ENCODE assay signal across 8 cellular contexts in the genomic region with DNA sequence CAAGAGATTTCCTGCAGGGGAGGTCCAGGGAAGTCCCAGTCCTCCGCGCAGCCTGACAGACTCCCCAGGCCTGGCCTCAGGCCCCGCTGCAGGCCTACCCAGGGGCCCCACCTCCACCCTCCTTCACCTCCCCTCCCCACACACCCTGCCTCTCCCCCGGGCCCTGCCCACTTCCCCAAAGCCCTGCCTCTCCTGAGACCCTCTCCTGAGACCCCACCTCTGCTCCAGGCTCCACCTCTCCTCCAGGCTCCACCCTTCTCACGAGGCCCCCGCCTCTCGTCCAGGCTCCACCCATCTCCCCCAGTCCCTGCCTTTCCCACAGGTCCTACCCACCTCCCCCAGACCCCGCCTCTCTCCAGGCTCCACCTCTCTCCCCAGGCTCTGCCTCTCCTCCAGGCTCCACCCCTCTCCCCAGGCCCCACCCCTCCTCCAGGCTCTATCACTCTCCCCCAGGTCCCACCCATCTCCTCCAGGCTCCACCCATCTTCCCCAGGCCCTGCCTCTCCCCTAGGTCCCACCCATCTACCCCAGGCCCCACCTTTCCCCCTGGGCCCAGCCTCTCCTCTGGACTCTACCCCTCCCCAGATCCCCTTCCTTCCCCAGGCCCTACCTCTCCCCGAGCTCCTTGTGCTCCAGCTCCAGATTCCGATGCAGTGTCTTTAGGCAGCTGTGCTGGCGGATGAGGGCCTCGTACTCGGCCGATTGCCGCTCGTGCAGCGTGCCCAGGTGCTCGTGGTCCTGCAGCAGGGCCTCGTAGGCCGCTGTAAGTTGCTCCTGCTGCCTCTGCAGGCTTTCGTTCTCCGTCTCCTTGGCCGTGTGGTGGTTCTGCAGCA. TPM values are rescaled to one million over a fixed set of nuclear protein-coding genes. Genes with fewer than 3 reads are reported as not detected.
DNase-seq lines count a peak whose midpoint lies in the region; ATAC-seq, FAIRE-seq and TF ChIP-seq lines count a peak whose summit lies in the region.

No MANE protein-coding gene starts in this region.

- H3K9me3 ChIP-seq in effector memory CD4-positive, alpha-beta T cell (ENCODE audit: control insufficient read depth, low read length) = no peaks in the 10 kb centered on the region
- H3K9me3 ChIP-seq in suprapubic skin = no peaks in the 10 kb centered on the region

- in situ Hi-C loops in G401 (cut with HindIII; ENCODE audit: low sequenced_read_pairs) = no loop called here

- ATAC-seq in HG02885 (IDR thresholded peaks at IDR 0.05; ENCODE audit: poor library complexity, unreplicated experiment) = peak; percentile 66

- no peaks in the 10 kb centered on the region for H3K4me1 ChIP-seq in effector memory CD4-positive, alpha-beta T cell (ENCODE audit: control insufficient read depth, insufficient read depth, low read length, poor library complexity, severe bottlenecking)
- no peaks in the 10 kb centered on the region for H3K4me1 ChIP-seq in suprapubic skin

- peak overlapping the region; percentile 19 for H3K27ac ChIP-seq in effector memory CD4-positive, alpha-beta T cell (ENCODE audit: insufficient read depth, low read length, poor library complexity, severe bottlenecking)
- H3K27ac ChIP-seq in suprapubic skin = no peak overlapping the region

- no peak for FAIRE-seq in RCC 7860 (lab: Jason Lieb, UNC)

- WGBS in suprapubic skin = 75% methylated on average over 23 of the region's 23 CpGs

- H3K4me3 ChIP-seq in effector memory CD4-positive, alpha-beta T cell (ENCODE audit: insufficient read depth, low read depth, low read length, poor library complexity, severe bottlenecking) = no peak overlapping the region
- no peak overlapping the region for H3K4me3 ChIP-seq in suprapubic skin

- no peak for TF ChIP-seq POLR2A in suprapubic skin (IDR thresholded peaks at IDR 0.05)

- peak; percentile 92 for DNase-seq in GM10248 (ENCODE audit: extremely low spot score)
- peak in 4 of 5 experiments; percentile 31 to 86 (median 45) for DNase-seq in T-helper 2 cell
- peak in 2 of 3 donors; percentile 23 to 47 for DNase-seq in effector memory CD4-positive, alpha-beta T cell
- peak; percentile 37 to 71 for DNase-seq in stimulated activated CD4-positive, alpha-beta T cell treated with anti-CD3 and anti-CD28 coated beads, Interleukin-12 subunit alpha, Interleukin-12 subunit beta, amount 100 ng/mL, for 24 hours (ENCODE audit: low read depth in 2 of 2)
- DNase-seq in suprapubic skin (ENCODE audit: low spot score in 2 of 2) = no peak
- no peak for DNase-seq in RCC 7860 (ENCODE audit: low spot score)
- DNase-seq in G401 (ENCODE audit: low spot score) = no peak

- H3K36me3 ChIP-seq in effector memory CD4-positive, alpha-beta T cell (ENCODE audit: control insufficient read depth, insufficient read depth, low read length) = peaks cover 100% of the 10 kb centered on the region
- H3K36me3 ChIP-seq in suprapubic skin = peaks cover 26% of the 10 kb centered on the region

- no peaks in the 10 kb centered on the region for H3K27me3 ChIP-seq in effector memory CD4-positive, alpha-beta T cell (replicated peaks; ENCODE audit: control insufficient read depth, insufficient read depth, low read length, poor library complexity, severe bottlenecking)
- no peaks in the 10 kb centered on the region for H3K27me3 ChIP-seq in suprapubic skin

- no peak for TF ChIP-seq CTCF in GM10248 (IDR thresholded peaks at IDR 0.05; ENCODE audit: control extremely low read depth, extremely low read depth, low read depth, missing control alignments)
- TF ChIP-seq CTCF in suprapubic skin (IDR thresholded peaks at IDR 0.05) = no peak

- TF ChIP-seq EP300 in suprapubic skin (IDR thresholded peaks at IDR 0.05) = no peak

- CTCF ChIA-PET in GM10248 (lab: Yijun Ruan, JAX) = interaction anchor here (1.0 to 3.4 kb wide), 2 partner anchors 20 to 126 kb away, joined by 4 to 10 read pairs; no protein-coding TSS in a partner anchor

- POLR2A ChIA-PET in GM10248 (lab: Yijun Ruan, JAX) = no interaction called here

RNA-seq across cellular contexts. Expression of gene GPR68, which starts 58.8 kb away (rescaled TPM):
- total RNA-seq in suprapubic skin = 1 to 10 TPM in 3 of 4 donors, under 1 TPM in 1; 0.95 to 4.3 (median 1.6) TPM
- 0.55 and 3.5 TPM in 2 replicates for total RNA-seq in G401 (2014; rRNA removed; shearing (Covaris generic))

Comparison
In these comparisons a context has a peak if more than half of its experiments do, and no peak if none do; other contexts are left out.
1. DNase-seq: peak in GM10248 (single experiment), T-helper 2 cell (4 of 5), effector memory CD4-positive, alpha-beta T cell (2 of 3) and stimulated activated CD4-positive, alpha-beta T cell treated with anti-CD3 and anti-CD28 coated beads, Interleukin-12 subunit alpha, Interleukin-12 subunit beta, amount 100 ng/mL, for 24 hours (2 of 2); none in suprapubic skin (0 of 2), RCC 7860 (single experiment) and G401 (single experiment).